Comparison of ENCODE assay signal across 11 cellular contexts in genomic region chr17:46742539-46743270, GRCh38.
DNase-seq lines count a peak whose midpoint lies in the region; ATAC-seq, FAIRE-seq and TF ChIP-seq lines count a peak whose summit lies in the region.
"Had no signal": no experiment of that assay in that cellular context is flagged by ENCODE, and none has a peak within 500 bp of the region (broad histone marks: within the 10 kb centered on the region; RNA-seq: fewer than 3 reads in every experiment).

No MANE protein-coding gene starts in this region.

- FAIRE-seq in HepG2 (lab: Jason Lieb, UNC): no peak

- H3K36me3 ChIP-seq in HepG2 (replicated peaks in 1 of 2; ENCODE audit: control insufficient read depth in 1 of 2, insufficient read depth in 2 of 2, low read length in 2 of 2): no peaks in the 10 kb centered on the region
- H3K36me3 ChIP-seq in right lobe of liver: peaks cover 0 to 1% (median 0%) of the 10 kb centered on the region in 4 donors
- H3K36me3 ChIP-seq: thyroid gland had no signal

- POLR2A ChIA-PET in HepG2 (lab: Yijun Ruan, JAX): no interaction called here
- POLR2A ChIA-PET in naive thymus-derived CD8-positive, alpha-beta T cell (lab: Charles Lee): interaction anchor here (0.6 kb wide), 1 partner anchor 7 kb away, joined by 3 read pairs; no protein-coding TSS in a partner anchor

- H3K4me3 ChIP-seq in HepG2 (replicated peaks in 1 of 3; ENCODE audit: insufficient read depth in 1 of 3, low read depth in 2 of 3, low read length in 3 of 3) (no peak overlapping the region), right lobe of liver (no peak overlapping the region)
- H3K4me3 ChIP-seq: thyroid gland had no signal

- H3K4me2 ChIP-seq in HepG2 (ENCODE audit: low read depth, low read length): no peak overlapping the region

- ATAC-seq in HepG2 (no peak), right lobe of liver (no peak), foreskin keratinocyte (peak; percentile 99), HG02623 (IDR thresholded peaks at IDR 0.05; ENCODE audit: unreplicated experiment) (no peak), HG03135 (IDR thresholded peaks at IDR 0.05; ENCODE audit: unreplicated experiment) (no peak)
- ATAC-seq in naive thymus-derived CD8-positive, alpha-beta T cell: no peak

- no peaks in the 10 kb centered on the region for H3K9me3 Mint-ChIP-seq in naive thymus-derived CD8-positive, alpha-beta T cell

- no peak for TF ChIP-seq RAD21 in HepG2 (CRISPR knock-in tag; IDR thresholded peaks at IDR 0.05)

- H2AFZ ChIP-seq in HepG2 (ENCODE audit: low read length): no peak overlapping the region

- TF ChIP-seq CTCF in HepG2 (CRISPR knock-in tag; IDR thresholded peaks at IDR 0.05): no peak
- no peak for TF ChIP-seq CTCF in right lobe of liver (IDR thresholded peaks at IDR 0.05)
- TF ChIP-seq CTCF in foreskin keratinocyte (conservative IDR thresholded peaks at IDR 0.05): no peak

- H3K79me2 ChIP-seq in HepG2 (ENCODE audit: insufficient read depth, low read length): no peaks in the 10 kb centered on the region

- CTCF ChIA-PET in HepG2 (lab: Yijun Ruan, JAX; ENCODE audit: low intra/inter-chr PET ratio, low total read pairs): no interaction called here

- 89% methylated on average over 7 of the region's 7 CpGs for WGBS in HepG2 (ENCODE audit: low lambda C conversion rate)
- 78% methylated on average over 6 of the region's 7 CpGs for WGBS in right lobe of liver (ENCODE audit: insufficient coverage, low coverage, low lambda C conversion rate, missing lambda C conversion rate)

- H3K4me1 Mint-ChIP-seq in naive thymus-derived CD8-positive, alpha-beta T cell: peaks cover 0 to 4% (median 3%) of the 10 kb centered on the region in 4 donors

- H3K4me3 Mint-ChIP-seq in naive thymus-derived CD8-positive, alpha-beta T cell: no peak overlapping the region

- H3K27ac ChIP-seq in HepG2 (ENCODE audit: extremely low read length, insufficient read depth, low read length) (no peak overlapping the region), right lobe of liver (no peak overlapping the region), foreskin keratinocyte (no peak overlapping the region)
- H3K27ac ChIP-seq: thyroid gland had no signal

- TF ChIP-seq POLR2A in HepG2 (IDR thresholded peaks at IDR 0.05; ENCODE audit: insufficient read depth in 1 of 2, low read depth in 2 of 2, low read length in 2 of 2) (no peak), right lobe of liver (IDR thresholded peaks at IDR 0.05) (no peak)

- no TSS peak for BruUV-seq in HepG2 (replicated peaks; lab: Mats Ljungman, UMichigan)

- H3K36me3 Mint-ChIP-seq in naive thymus-derived CD8-positive, alpha-beta T cell: peaks cover 2 to 46% (median 4%) of the 10 kb centered on the region in 3 donors

- H3K4me1 ChIP-seq in HepG2 (ENCODE audit: insufficient read depth, low read length) (no peaks in the 10 kb centered on the region), right lobe of liver (no peaks in the 10 kb centered on the region), foreskin keratinocyte (peaks cover 12% of the 10 kb centered on the region)
- H3K4me1 ChIP-seq: thyroid gland had no signal

- no peaks in the 10 kb centered on the region for H4K20me1 ChIP-seq in HepG2 (ENCODE audit: insufficient read depth, low read length)

- H3K9me3 ChIP-seq in HepG2 (ENCODE audit: low read length) (no peaks in the 10 kb centered on the region), right lobe of liver (no peaks in the 10 kb centered on the region)
- H3K9me3 ChIP-seq: thyroid gland had no signal

- no peaks in the 10 kb centered on the region for H3K27me3 Mint-ChIP-seq in naive thymus-derived CD8-positive, alpha-beta T cell

- H3K9ac ChIP-seq in HepG2 (ENCODE audit: insufficient read depth, low read depth, low read length): no peak overlapping the region

- in situ Hi-C loops in HepG2 (cut with HindIII; ENCODE audit: extremely low pct_ligation_motif_present, low pct_unique_long_range_greater_than_20kb): no loop called here

- peak overlapping the region in 3 of 10 donors; percentile 4 to 64 (median 15) for H3K27ac Mint-ChIP-seq in naive thymus-derived CD8-positive, alpha-beta T cell
- H3K27ac Mint-ChIP-seq: progenitor cell of endocrine pancreas had no signal

- TF ChIP-seq EP300 in HepG2 (IDR thresholded peaks at IDR 0.05; ENCODE audit: low read depth in 2 of 2, low read length in 2 of 2): no peak
- TF ChIP-seq EP300 in HepG2 (CRISPR knock-in tag; IDR thresholded peaks at IDR 0.05; ENCODE audit: borderline replicate concordance): no peak

- H3K27me3 ChIP-seq in HepG2 (ENCODE audit: control insufficient read depth in 1 of 2, insufficient read depth in 2 of 2, low read length in 2 of 2): no peaks in the 10 kb centered on the region
- H3K27me3 ChIP-seq in right lobe of liver: no peaks in the 10 kb centered on the region
- no peaks in the 10 kb centered on the region for H3K27me3 ChIP-seq in foreskin keratinocyte
- H3K27me3 ChIP-seq: thyroid gland had no signal

- no peak for DNase-seq in HepG2 (ENCODE audit: low spot score)
- no peak for DNase-seq in right lobe of liver
- DNase-seq in SW480 (ENCODE audit: low spot score): peak; percentile 16
- DNase-seq in foreskin keratinocyte: peak; percentile 62 to 88
- DNase-seq in activated CD8-positive, alpha-beta memory T cell treated with anti-CD3 and anti-CD28 coated beads, Interleukin-2, amount 50 U/mL, for 4 hours: no peak
- DNase-seq in naive thymus-derived CD8-positive, alpha-beta T cell: no peak
- DNase-seq: cortex of kidney, thyroid gland had no signal

- intact Hi-C loops in HepG2 (cut with micrococcal nuclease; ENCODE audit: unreplicated experiment) (no loop called here), right lobe of liver (cut with DNase I) (no loop called here)

TF ChIP-seq in HepG2, 621 proteins besides CTCF, POLR2A, EP300 and RAD21:
- peak; percentile 67; the same call in 1 of the 2 replicates for TF ChIP-seq LCORL (IDR thresholded peaks at IDR 0.05)
- no peak for TF ChIP-seq LCORL (CRISPR knock-in tag; IDR thresholded peaks at IDR 0.05)
- no peak for TF ChIP-seq SOX6 (IDR thresholded peaks at IDR 0.05)
- TF ChIP-seq SOX6 (CRISPR knock-in tag; IDR thresholded peaks at IDR 0.05): no peak
- TF ChIP-seq ZNF552 (CRISPR knock-in tag; IDR thresholded peaks at IDR 0.05; ENCODE audit: borderline replicate concordance): no peak
- TF ChIP-seq ZHX1 (CRISPR knock-in tag; IDR thresholded peaks at IDR 0.05; ENCODE audit: low read depth): no peak
- no peak for TF ChIP-seq REPIN1 (CRISPR knock-in tag; IDR thresholded peaks at IDR 0.05; ENCODE audit: borderline replicate concordance, low read depth)

Comparison
In these comparisons a context has a peak if more than half of its experiments do, and no peak if none do; other contexts are left out.
1. DNase-seq: peak in SW480 (single experiment) and foreskin keratinocyte (2 of 2); none in HepG2 (single experiment), right lobe of liver (0 of 3), activated CD8-positive, alpha-beta memory T cell treated with anti-CD3 and anti-CD28 coated beads, Interleukin-2, amount 50 U/mL, for 4 hours (single experiment) and naive thymus-derived CD8-positive, alpha-beta T cell (0 of 10).